13 cellular contexts compared by ENCODE assay signal in the genomic region with DNA sequence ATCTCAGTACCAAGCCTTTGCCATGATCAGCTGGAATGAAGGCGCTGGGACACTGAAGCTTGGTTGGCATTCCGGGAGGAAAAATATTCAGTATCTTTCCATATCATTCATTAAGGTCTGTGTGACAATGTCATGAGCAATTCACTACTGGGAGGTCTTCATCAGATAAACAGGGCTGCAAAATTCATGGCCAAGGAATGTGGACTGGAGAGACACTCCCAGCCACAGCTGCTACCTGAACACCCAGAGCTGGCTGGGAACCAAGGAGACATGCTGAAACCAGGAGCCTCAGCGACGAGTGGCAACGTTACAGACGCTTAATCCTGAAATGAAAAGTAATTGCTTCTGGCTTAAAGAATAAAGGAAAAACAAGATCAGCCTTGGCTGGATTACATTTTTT. TPM values are rescaled to one million over a fixed set of nuclear protein-coding genes. Genes with fewer than 3 reads are reported as not detected.
DNase-seq lines count a peak whose midpoint lies in the region; ATAC-seq and TF ChIP-seq lines count a peak whose summit lies in the region.
"Had no signal": no experiment of that assay in that cellular context is flagged by ENCODE, and none has a peak within 500 bp of the region (broad histone marks: within the 10 kb centered on the region; RNA-seq: fewer than 3 reads in every experiment).

No MANE protein-coding gene starts in this region.

- TF ChIP-seq CTCF in breast epithelium (IDR thresholded peaks at IDR 0.05) = no peak
- no peak for TF ChIP-seq CTCF in neural crest cell (conservative IDR thresholded peaks at IDR 0.05)

- TF ChIP-seq POLR2A in breast epithelium (IDR thresholded peaks at IDR 0.05) = no peak

- no peak overlapping the region for H3K4me3 ChIP-seq in breast epithelium
- no peak overlapping the region for H3K4me3 ChIP-seq in H7 (ENCODE audit: insufficient read depth, low read depth, low read length)
- H3K4me3 ChIP-seq: tibial nerve had no signal

- H3K27me3 Mint-ChIP-seq in neural crest cell (ENCODE audit: low read depth) = no peaks in the 10 kb centered on the region

- no peaks in the 10 kb centered on the region for H3K36me3 ChIP-seq in breast epithelium
- H3K36me3 ChIP-seq in H7 (replicated peaks; ENCODE audit: control insufficient read depth, insufficient read depth, low read length) = no peaks in the 10 kb centered on the region
- H3K36me3 ChIP-seq: tibial nerve had no signal

- H3K9me3 Mint-ChIP-seq in neural crest cell = peaks cover 5% of the 10 kb centered on the region

- peak overlapping the region in 1 of 2 donors; percentile 15 for H3K27ac ChIP-seq in breast epithelium
- H3K27ac ChIP-seq: tibial nerve had no signal

- H3K27me3 ChIP-seq in breast epithelium (no peaks in the 10 kb centered on the region), H7 (ENCODE audit: control insufficient read depth, insufficient read depth, low read length) (no peaks in the 10 kb centered on the region)
- H3K27me3 ChIP-seq: tibial nerve had no signal

- DNase-seq in DMS 273 treated with DMSO at 0.1 percent for 48 hours (lab: John Stamatoyannopoulos, UW) (peak; percentile 26), NCI-H2171 (lab: John Stamatoyannopoulos, UW) (peak; percentile 21), breast epithelium (ENCODE audit: low spot score in 2 of 2) (peak; percentile 62 to 65), neural crest cell (ENCODE audit: low read depth, low spot score) (no peak), NOMO-1 (lab: John Stamatoyannopoulos, UW; ENCODE audit: unreplicated experiment in 2 of 2) (no peak), H7 (no peak), putamen (ENCODE audit: low spot score) (no peak)
- DNase-seq: activated CD4-positive, alpha-beta T cell treated with anti-CD3 and anti-CD28 coated beads, Interleukin-2, amount 50 U/mL, for 4 hours; amniotic stem cell; stimulated activated CD4-positive, alpha-beta T cell treated with anti-CD3 and anti-CD28 coated beads, Interleukin-2, amount 100 ng/mL, for 24 hours had no signal

- peak overlapping the region; percentile 46 for H3K27ac Mint-ChIP-seq in neural crest cell (ENCODE audit: unreplicated experiment)
- H3K27ac Mint-ChIP-seq: IgD-negative memory B cell had no signal

- no peak overlapping the region for H3K4me3 Mint-ChIP-seq in neural crest cell
- H3K4me3 Mint-ChIP-seq: IgD-negative memory B cell had no signal

- no peaks in the 10 kb centered on the region for H3K36me3 Mint-ChIP-seq in neural crest cell (ENCODE audit: low read depth)

- H3K9me3 ChIP-seq in breast epithelium = no peaks in the 10 kb centered on the region

- intact Hi-C loops in breast epithelium (cut with DNase I; ENCODE audit: low total_unique reads) = no loop called here

- H3K4me1 Mint-ChIP-seq in neural crest cell = peaks cover 4% of the 10 kb centered on the region
- H3K4me1 Mint-ChIP-seq: IgD-negative memory B cell had no signal

- no peaks in the 10 kb centered on the region for H3K4me1 ChIP-seq in breast epithelium
- H3K4me1 ChIP-seq: tibial nerve had no signal

- ATAC-seq in GM18867 (IDR thresholded peaks at IDR 0.05; ENCODE audit: unreplicated experiment) = no peak

RNA-seq across cellular contexts. Expression of a gene that starts 30.6 kb away (rescaled TPM):
- total RNA-seq in breast epithelium (10 to 100 TPM in 2 of 3 donors, 1 to 10 TPM in 1; 9.3 to 24.3 (median 23.9) TPM), neural crest cell (22.3 and 26.1 TPM in 2 replicates)
- 33.3 and 39.3 TPM in 2 replicates for total RNA-seq in H7 (2014; rRNA removed; shearing (Covaris generic))

Comparison
In these comparisons a context has a peak if more than half of its experiments do, and no peak if none do; other contexts are left out.
1. DNase-seq: peak in DMS 273 treated with DMSO at 0.1 percent for 48 hours (single experiment), NCI-H2171 (single experiment) and breast epithelium (2 of 2); none in neural crest cell (single experiment), NOMO-1 (0 of 2), H7 (single experiment) and putamen (single experiment).